Comparison of ENCODE assay signal across 17 cellular contexts in the genomic region with DNA sequence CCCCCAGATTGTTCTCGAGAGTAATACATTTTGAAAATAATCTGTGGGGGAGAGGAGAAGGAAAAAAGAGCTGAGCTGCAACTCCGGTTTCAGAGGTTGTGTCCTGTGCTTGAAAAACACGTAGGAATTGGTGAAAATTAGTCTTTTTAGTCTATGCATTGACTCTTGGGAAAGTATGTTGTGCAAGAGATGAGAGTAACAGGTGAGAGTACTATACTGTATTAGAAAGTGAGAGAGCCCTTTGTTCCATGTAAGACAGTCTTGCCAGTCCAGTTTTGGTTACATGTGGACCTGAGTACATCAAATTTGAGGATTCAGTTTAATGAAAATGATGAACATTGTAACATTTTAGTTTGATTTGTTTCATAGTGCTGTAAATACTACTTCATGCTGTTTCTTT.
"Had no signal": no experiment of that assay in that cellular context is flagged by ENCODE, and none has a peak within 500 bp of the region (broad histone marks: within the 10 kb centered on the region; RNA-seq: fewer than 3 reads in every experiment).

No MANE protein-coding gene starts in this region.

- ATAC-seq: activated CD4-positive, CD25-positive, alpha-beta regulatory T cell treated with anti-CD3 and anti-CD28 coated beads, Interleukin-2, amount 50 U/mL, for 24 hours; effector memory CD8-positive, alpha-beta T cell; left colon; pancreas; sciatic nerve; stimulated activated naive CD8-positive, alpha-beta T cell treated with anti-CD3 and anti-CD28 coated beads, Interleukin-15, amount 100 ng/mL, for 72 hours had no signal

- DNase-seq: activated CD8-positive, alpha-beta memory T cell treated with anti-CD3 and anti-CD28 coated beads for 24 hours; activated CD8-positive, alpha-beta memory T cell treated with anti-CD3 and anti-CD28 coated beads, Interleukin-2, amount 50 U/mL, for 48 hours; activated effector memory CD4-positive, alpha-beta T cell treated with Interleukin-2 at 50 U/mL for 16 hours; activated naive CD4-positive, alpha-beta T cell treated with anti-CD3 and anti-CD28 coated beads, Interleukin-2, amount 10 ng/mL, durations not matched to agents 7 days and 5 days; activated T-cell treated with anti-CD3 and anti-CD28 coated beads, Interleukin-2, amount 50 U/mL, for 48 hours; effector memory CD8-positive, alpha-beta T cell; left colon; pancreas; stimulated activated CD4-positive, alpha-beta T cell treated with anti-CD3 and anti-CD28 coated beads, Interleukin-4, amount 100 ng/mL, for 1 hour; stimulated activated naive CD8-positive, alpha-beta T cell treated with anti-CD3 and anti-CD28 coated beads, Interleukin-15, amount 100 ng/mL, for 72 hours; transverse colon had no signal

- H3K27ac ChIP-seq: neutrophil, pancreas, suprapubic skin, transverse colon had no signal

- H3K36me3 ChIP-seq: neutrophil, pancreas, suprapubic skin, transverse colon had no signal

- H3K4me1 Mint-ChIP-seq: activated naive CD4-positive, alpha-beta T cell treated with anti-CD3 and anti-CD28 coated beads, Interleukin-2, amount 10 ng/mL, durations not matched to agents 7 days and 5 days had no signal

- H3K4me3 ChIP-seq: pancreas, smooth muscle cell, suprapubic skin, transverse colon had no signal

- H3K9me3 ChIP-seq: neutrophil, pancreas, suprapubic skin, transverse colon had no signal

- FAIRE-seq: islet of Langerhans, pancreas had no signal

- H3K9me3 Mint-ChIP-seq: activated naive CD4-positive, alpha-beta T cell treated with anti-CD3 and anti-CD28 coated beads, Interleukin-2, amount 10 ng/mL, durations not matched to agents 7 days and 5 days; effector memory CD8-positive, alpha-beta T cell; stimulated activated naive CD8-positive, alpha-beta T cell treated with anti-CD3 and anti-CD28 coated beads, Interleukin-15, amount 100 ng/mL, for 72 hours had no signal

- H3K27me3 ChIP-seq: neutrophil, pancreas, suprapubic skin, transverse colon had no signal

- H3K4me3 Mint-ChIP-seq: activated naive CD4-positive, alpha-beta T cell treated with anti-CD3 and anti-CD28 coated beads, Interleukin-2, amount 10 ng/mL, durations not matched to agents 7 days and 5 days; stimulated activated naive CD8-positive, alpha-beta T cell treated with anti-CD3 and anti-CD28 coated beads, Interleukin-15, amount 100 ng/mL, for 72 hours had no signal

- H3K4me2 ChIP-seq: smooth muscle cell had no signal

- H3K27me3 Mint-ChIP-seq: activated naive CD4-positive, alpha-beta T cell treated with anti-CD3 and anti-CD28 coated beads, Interleukin-2, amount 10 ng/mL, durations not matched to agents 7 days and 5 days; effector memory CD8-positive, alpha-beta T cell; stimulated activated naive CD8-positive, alpha-beta T cell treated with anti-CD3 and anti-CD28 coated beads, Interleukin-15, amount 100 ng/mL, for 72 hours had no signal

- H3K27ac Mint-ChIP-seq: activated naive CD4-positive, alpha-beta T cell treated with anti-CD3 and anti-CD28 coated beads, Interleukin-2, amount 10 ng/mL, durations not matched to agents 7 days and 5 days; stimulated activated naive CD8-positive, alpha-beta T cell treated with anti-CD3 and anti-CD28 coated beads, Interleukin-15, amount 100 ng/mL, for 72 hours had no signal
